In genomic region chr1:38021969-38022368, GRCh38 we compare ENCODE assay signal across 33 cellular contexts. TPM values are rescaled to one million over a fixed set of nuclear protein-coding genes. Genes with fewer than 3 reads are reported as not detected.
"Had no signal": no experiment of that assay in that cellular context is flagged by ENCODE, and none has a peak within 500 bp of the region (broad histone marks: within the 10 kb centered on the region; RNA-seq: fewer than 3 reads in every experiment).

No MANE protein-coding gene starts in this region.

- H3K27ac Mint-ChIP-seq: activated CD4-positive, alpha-beta memory T cell treated with anti-CD3 and anti-CD28 coated beads for 36 hours; activated CD4-positive, alpha-beta T cell treated with anti-CD3 and anti-CD28 coated beads for 36 hours; activated CD4-positive, alpha-beta T cell treated with anti-CD3 and anti-CD28 coated beads, Interleukin-2, amount 10 ng/mL, durations not matched to agents 24 days and 14 days; activated CD8-positive, alpha-beta memory T cell treated with anti-CD3 and anti-CD28 coated beads, Interleukin-2, amount 10 ng/mL, durations not matched to agents 7 days and 5 days; activated CD8-positive, alpha-beta T cell treated with anti-CD3 and anti-CD28 coated beads, Interleukin-2, amount 10 ng/mL, durations not matched to agents 7 days and 5 days; activated naive CD4-positive, alpha-beta T cell treated with anti-CD3 and anti-CD28 coated beads for 36 hours; activated naive CD4-positive, alpha-beta T cell treated with anti-CD3 and anti-CD28 coated beads, Interleukin-2, amount 50 U/mL, for 24 hours; activated naive CD8-positive, alpha-beta T cell treated with anti-CD3 and anti-CD28 coated beads for 36 hours; activated T-helper 1 cell treated with anti-CD3 and anti-CD28 coated beads, Interleukin-12 subunit alpha, Interleukin-12 subunit beta, Interleukin-2, Interleukin-4 antibody, amounts not matched to agents 30 ng/mL and 10 ng/mL and 1 ng/mL, durations not matched to agents 14 hours and 24 hours and 36 hours; activated T-helper 2 cell treated with anti-CD3 and anti-CD28 coated beads, Interferon-gamma antibody, Interleukin-2, Interleukin-4, amounts not matched to agents 10 μg/mL and 5 μg/mL and 100 μg/mL, durations not matched to agents 14 hours and 24 hours and 36 hours; effector memory CD8-positive, alpha-beta T cell had no signal

- DNase-seq: activated CD4-positive, alpha-beta memory T cell treated with anti-CD3 and anti-CD28 coated beads for 36 hours; activated CD4-positive, alpha-beta T cell treated with anti-CD3 and anti-CD28 coated beads for 36 hours; activated CD4-positive, alpha-beta T cell treated with anti-CD3 and anti-CD28 coated beads, Interleukin-2, amount 10 ng/mL, durations not matched to agents 24 days and 14 days; activated CD4-positive, CD25-positive, alpha-beta regulatory T cell; activated CD4-positive, CD25-positive, alpha-beta regulatory T cell treated with anti-CD3 and anti-CD28 coated beads, Interleukin-2, amount 50 U/mL, for 72 hours; activated CD8-positive, alpha-beta memory T cell treated with anti-CD3 and anti-CD28 coated beads, Interleukin-2, amount 10 ng/mL, durations not matched to agents 7 days and 5 days; activated CD8-positive, alpha-beta memory T cell treated with anti-CD3 and anti-CD28 coated beads, Interleukin-2, amount 50 U/mL, for 4 hours; activated CD8-positive, alpha-beta T cell treated with anti-CD3 and anti-CD28 coated beads, Interleukin-2, amount 10 ng/mL, durations not matched to agents 7 days and 5 days; activated effector memory CD4-positive, alpha-beta T cell treated with anti-CD3 and anti-CD28 coated beads, Interleukin-2, amount 50 U/mL, for 16 hours; activated naive CD4-positive, alpha-beta T cell treated with anti-CD3 and anti-CD28 coated beads for 36 hours; activated naive CD8-positive, alpha-beta T cell treated with anti-CD3 and anti-CD28 coated beads for 36 hours; activated T-cell treated with anti-CD3 and anti-CD28 coated beads, Interleukin-2, amount 50 U/mL, for 1 hour; activated T-cell treated with anti-CD3 and anti-CD28 coated beads, Interleukin-2, amount 50 U/mL, for 48 hours; amniotic stem cell; anterior cingulate cortex; brain microvascular endothelial cell; cortex of kidney; dermis blood vessel endothelial cell; effector CD4-positive, alpha-beta T cell; effector memory CD8-positive, alpha-beta T cell; erythroblast; foreskin keratinocyte; T-helper 1 cell; T-helper 2 cell had no signal

- H3K4me3 ChIP-seq: esophagus muscularis mucosa, gastroesophageal sphincter had no signal

- H3K27ac ChIP-seq: brain microvascular endothelial cell, esophagus muscularis mucosa, foreskin keratinocyte, gastroesophageal sphincter had no signal

- ATAC-seq: activated CD4-positive, alpha-beta T cell treated with anti-CD3 and anti-CD28 coated beads for 36 hours; activated CD8-positive, alpha-beta memory T cell treated with anti-CD3 and anti-CD28 coated beads, Interleukin-2, amount 10 ng/mL, durations not matched to agents 7 days and 5 days; activated CD8-positive, alpha-beta T cell treated with anti-CD3 and anti-CD28 coated beads, Interleukin-2, amount 10 ng/mL, durations not matched to agents 7 days and 5 days; effector memory CD8-positive, alpha-beta T cell; foreskin keratinocyte; gastroesophageal sphincter had no signal

- H3K4me3 Mint-ChIP-seq: activated CD4-positive, alpha-beta memory T cell treated with anti-CD3 and anti-CD28 coated beads for 36 hours; activated CD4-positive, alpha-beta T cell treated with anti-CD3 and anti-CD28 coated beads for 36 hours; activated CD4-positive, alpha-beta T cell treated with anti-CD3 and anti-CD28 coated beads, Interleukin-2, amount 10 ng/mL, durations not matched to agents 24 days and 14 days; activated CD8-positive, alpha-beta memory T cell treated with anti-CD3 and anti-CD28 coated beads, Interleukin-2, amount 10 ng/mL, durations not matched to agents 7 days and 5 days; activated CD8-positive, alpha-beta T cell treated with anti-CD3 and anti-CD28 coated beads, Interleukin-2, amount 10 ng/mL, durations not matched to agents 7 days and 5 days; activated naive CD4-positive, alpha-beta T cell treated with anti-CD3 and anti-CD28 coated beads for 36 hours; activated naive CD4-positive, alpha-beta T cell treated with anti-CD3 and anti-CD28 coated beads, Interleukin-2, amount 50 U/mL, for 24 hours; activated naive CD8-positive, alpha-beta T cell treated with anti-CD3 and anti-CD28 coated beads for 36 hours; activated T-helper 1 cell treated with anti-CD3 and anti-CD28 coated beads, Interleukin-12 subunit alpha, Interleukin-12 subunit beta, Interleukin-2, Interleukin-4 antibody, amounts not matched to agents 30 ng/mL and 10 ng/mL and 1 ng/mL, durations not matched to agents 14 hours and 24 hours and 36 hours; central memory CD8-positive, alpha-beta T cell; effector memory CD8-positive, alpha-beta T cell had no signal

- H3K9me3 ChIP-seq: esophagus muscularis mucosa, gastroesophageal sphincter had no signal

- H3K9me3 Mint-ChIP-seq: activated CD4-positive, alpha-beta memory T cell treated with anti-CD3 and anti-CD28 coated beads for 36 hours; activated CD4-positive, alpha-beta T cell treated with anti-CD3 and anti-CD28 coated beads, Interleukin-2, amount 10 ng/mL, durations not matched to agents 24 days and 14 days; activated naive CD4-positive, alpha-beta T cell treated with anti-CD3 and anti-CD28 coated beads for 36 hours; activated naive CD4-positive, alpha-beta T cell treated with anti-CD3 and anti-CD28 coated beads, Interleukin-2, amount 50 U/mL, for 24 hours; activated naive CD8-positive, alpha-beta T cell treated with anti-CD3 and anti-CD28 coated beads for 36 hours; activated T-helper 1 cell treated with anti-CD3 and anti-CD28 coated beads, Interleukin-12 subunit alpha, Interleukin-12 subunit beta, Interleukin-2, Interleukin-4 antibody, amounts not matched to agents 30 ng/mL and 10 ng/mL and 1 ng/mL, durations not matched to agents 14 hours and 24 hours and 36 hours; activated T-helper 2 cell treated with anti-CD3 and anti-CD28 coated beads, Interferon-gamma antibody, Interleukin-2, Interleukin-4, amounts not matched to agents 10 μg/mL and 5 μg/mL and 100 μg/mL, durations not matched to agents 14 hours and 24 hours and 36 hours; central memory CD8-positive, alpha-beta T cell; effector memory CD8-positive, alpha-beta T cell had no signal

- H3K27me3 ChIP-seq: brain microvascular endothelial cell, esophagus muscularis mucosa, foreskin keratinocyte, gastroesophageal sphincter had no signal

- H3K27me3 Mint-ChIP-seq: activated CD4-positive, alpha-beta memory T cell treated with anti-CD3 and anti-CD28 coated beads for 36 hours; activated CD4-positive, alpha-beta T cell treated with anti-CD3 and anti-CD28 coated beads for 36 hours; activated CD4-positive, alpha-beta T cell treated with anti-CD3 and anti-CD28 coated beads, Interleukin-2, amount 10 ng/mL, durations not matched to agents 24 days and 14 days; activated CD8-positive, alpha-beta memory T cell treated with anti-CD3 and anti-CD28 coated beads, Interleukin-2, amount 10 ng/mL, durations not matched to agents 7 days and 5 days; activated naive CD4-positive, alpha-beta T cell treated with anti-CD3 and anti-CD28 coated beads, Interleukin-2, amount 50 U/mL, for 24 hours; activated naive CD8-positive, alpha-beta T cell treated with anti-CD3 and anti-CD28 coated beads for 36 hours; central memory CD8-positive, alpha-beta T cell; effector memory CD8-positive, alpha-beta T cell had no signal

RNA-seq across cellular contexts. Expression of gene POU3F1, which starts 24.6 kb away (rescaled TPM):
- total RNA-seq: activated CD8-positive, alpha-beta T cell treated with anti-CD3 and anti-CD28 coated beads, Interleukin-2, amount 10 ng/mL, durations not matched to agents 7 days and 5 days; activated naive CD4-positive, alpha-beta T cell treated with anti-CD3 and anti-CD28 coated beads for 36 hours; cardiac septum; cerebellum; glomerular endothelial cell had no signal
